ENCODE assay signal across 10 cellular contexts in genomic region chr6:56594699-56595098, GRCh38. TPM values are rescaled to one million over a fixed set of nuclear protein-coding genes. Genes with fewer than 3 reads are reported as not detected.
DNase-seq lines count a peak whose midpoint lies in the region; ATAC-seq, FAIRE-seq and TF ChIP-seq lines count a peak whose summit lies in the region.
"Had no signal": no experiment of that assay in that cellular context is flagged by ENCODE, and none has a peak within 500 bp of the region (broad histone marks: within the 10 kb centered on the region; RNA-seq: fewer than 3 reads in every experiment).

No MANE protein-coding gene starts in this region.

- H3K36me3 ChIP-seq in CD4-positive, CD25-positive, alpha-beta regulatory T cell (ENCODE audit: control insufficient read depth, insufficient read depth, low read length): no peaks in the 10 kb centered on the region
- H3K36me3 ChIP-seq in endothelial cell of umbilical vein (ENCODE audit: control insufficient read depth in 2 of 2, extremely low read depth in 1 of 2, insufficient read depth in 2 of 2, low read length in 2 of 2) (peaks cover 13 to 15% of the 10 kb centered on the region in 2 experiments), WERI-Rb-1 (peaks cover 90% of the 10 kb centered on the region)

- no peaks in the 10 kb centered on the region for H4K20me1 ChIP-seq in endothelial cell of umbilical vein (replicated peaks; ENCODE audit: control insufficient read depth, extremely low read depth, insufficient read depth, low read length)

- BruUV-seq in endothelial cell of umbilical vein (replicated peaks; lab: Mats Ljungman, UMichigan): no TSS peak

- no peaks in the 10 kb centered on the region for H3K27me3 Mint-ChIP-seq in CD4-positive, CD25-positive, alpha-beta regulatory T cell

- POLR2A ChIA-PET in endothelial cell of umbilical vein (lab: Charles Lee): no interaction called here

- H3K9me3 Mint-ChIP-seq in CD4-positive, CD25-positive, alpha-beta regulatory T cell: peaks cover 0 to 2% (median 0%) of the 10 kb centered on the region in 7 donors

- H3K4me3 Mint-ChIP-seq in CD4-positive, CD25-positive, alpha-beta regulatory T cell: no peak overlapping the region

- FAIRE-seq in endothelial cell of umbilical vein (lab: Jason Lieb, UNC): no peak
- FAIRE-seq: H54 had no signal

- H3K9me3 ChIP-seq in CD4-positive, CD25-positive, alpha-beta regulatory T cell (ENCODE audit: control insufficient read depth in 2 of 2, low read length in 2 of 2): no peaks in the 10 kb centered on the region
- H3K9me3 ChIP-seq in endothelial cell of umbilical vein (replicated peaks; ENCODE audit: control insufficient read depth, insufficient read depth, low read length): no peaks in the 10 kb centered on the region
- H3K9me3 ChIP-seq in WERI-Rb-1 (ENCODE audit: severe bottlenecking): no peaks in the 10 kb centered on the region

- no peaks in the 10 kb centered on the region for H3K9me1 ChIP-seq in endothelial cell of umbilical vein (replicated peaks; ENCODE audit: control insufficient read depth, extremely low read depth, insufficient read depth, low read length)

- H3K9ac ChIP-seq in endothelial cell of umbilical vein (replicated peaks; ENCODE audit: extremely low read depth, insufficient read depth, low read length): no peak overlapping the region

- H3K27me3 ChIP-seq in CD4-positive, CD25-positive, alpha-beta regulatory T cell (ENCODE audit: control insufficient read depth, insufficient read depth, low read length): no peaks in the 10 kb centered on the region
- H3K27me3 ChIP-seq in endothelial cell of umbilical vein (ENCODE audit: control insufficient read depth in 2 of 2, insufficient read depth in 2 of 2, low read length in 2 of 2) (no peaks in the 10 kb centered on the region), WERI-Rb-1 (ENCODE audit: insufficient read depth, low read depth, severe bottlenecking) (no peaks in the 10 kb centered on the region)

- ATAC-seq in CD4-positive, CD25-positive, alpha-beta regulatory T cell (ENCODE audit: low read depth in 2 of 2): peak; percentile 12 to 35
- ATAC-seq in HG02970 (IDR thresholded peaks at IDR 0.05; ENCODE audit: low FRiP score, unreplicated experiment) (no peak), GM21717 (IDR thresholded peaks at IDR 0.05; ENCODE audit: unreplicated experiment) (no peak)

- peaks cover 6% of the 10 kb centered on the region for H3K4me1 ChIP-seq in CD4-positive, CD25-positive, alpha-beta regulatory T cell (ENCODE audit: control insufficient read depth, insufficient read depth, low read length, poor library complexity, severe bottlenecking)
- no peaks in the 10 kb centered on the region for H3K4me1 ChIP-seq in endothelial cell of umbilical vein (ENCODE audit: control insufficient read depth, extremely low read depth, insufficient read depth, low read length)

- no peak overlapping the region for H2AFZ ChIP-seq in endothelial cell of umbilical vein (ENCODE audit: low read depth, low read length)

- no peak for TF ChIP-seq POLR2A in endothelial cell of umbilical vein (IDR thresholded peaks at IDR 0.05; ENCODE audit: low read depth, low read length)

- H3K4me3 ChIP-seq in CD4-positive, CD25-positive, alpha-beta regulatory T cell (ENCODE audit: low read depth, low read length): no peak overlapping the region
- no peak overlapping the region for H3K4me3 ChIP-seq in GM12864 (ENCODE audit: low read depth, low read length)
- H3K4me3 ChIP-seq in endothelial cell of umbilical vein (replicated peaks in 1 of 3; ENCODE audit: insufficient read depth in 1 of 3, low read depth in 1 of 3, low read length in 3 of 3): no peak overlapping the region
- no peak overlapping the region for H3K4me3 ChIP-seq in WERI-Rb-1 (ENCODE audit: low read depth, low read length)

- peaks cover 0 to 28% (median 21%) of the 10 kb centered on the region in 4 donors for H3K4me1 Mint-ChIP-seq in CD4-positive, CD25-positive, alpha-beta regulatory T cell

- CTCF ChIA-PET in endothelial cell of umbilical vein (lab: Charles Lee): interaction anchor here (0.6 to 5.6 kb wide), 33 partner anchors 9 to 616 kb away, joined by 3 to 110 read pairs (median 7); no protein-coding TSS in a partner anchor

- H3K36me3 Mint-ChIP-seq in CD4-positive, CD25-positive, alpha-beta regulatory T cell: no peaks in the 10 kb centered on the region
- H3K36me3 Mint-ChIP-seq: activated CD8-positive, alpha-beta memory T cell treated with anti-CD3 and anti-CD28 coated beads, Interleukin-2, amount 10 ng/mL, durations not matched to agents 7 days and 5 days had no signal

- TF ChIP-seq CTCF in GM12864 (IDR thresholded peaks at IDR 0.05; ENCODE audit: low read depth, low read length, missing control alignments): no peak
- TF ChIP-seq CTCF in endothelial cell of umbilical vein (IDR thresholded peaks at IDR 0.05; ENCODE audit: extremely low read depth in 1 of 2, insufficient read depth in 1 of 2, low read depth in 1 of 2, low read length in 2 of 2): no peak
- no peak for TF ChIP-seq CTCF in WERI-Rb-1 (IDR thresholded peaks at IDR 0.05; ENCODE audit: low read depth, low read length)

- dilution Hi-C loops in endothelial cell of umbilical vein (cut with MboI; ENCODE audit: extremely low pct_ligation_motif_present, low sequenced_read_pairs): no loop called here

- no peaks in the 10 kb centered on the region for H3K79me2 ChIP-seq in endothelial cell of umbilical vein (ENCODE audit: control insufficient read depth, insufficient read depth, low read length)

- intact Hi-C loops in endothelial cell of umbilical vein (cut with micrococcal nuclease): loop anchor here (10.0 kb wide), 2 partner anchors 610 to 1320 kb away; no protein-coding TSS in a partner anchor

- H3K27ac Mint-ChIP-seq in CD4-positive, CD25-positive, alpha-beta regulatory T cell: peak overlapping the region in 1 of 3 donors; percentile 34

- no peak overlapping the region for H3K27ac ChIP-seq in CD4-positive, CD25-positive, alpha-beta regulatory T cell (ENCODE audit: insufficient read depth, low read length, poor library complexity, severe bottlenecking)
- no peak overlapping the region for H3K27ac ChIP-seq in endothelial cell of umbilical vein (ENCODE audit: insufficient read depth, low read depth, low read length)
- no peak overlapping the region for H3K27ac ChIP-seq in WERI-Rb-1

- peak in 2 of 3 donors; percentile 15 to 17 for DNase-seq in CD4-positive, CD25-positive, alpha-beta regulatory T cell
- DNase-seq in GM12864 (ENCODE audit: low read depth) (peak; percentile 26), NCI-H345 (lab: John Stamatoyannopoulos, UW) (peak; percentile 80), endothelial cell of umbilical vein (ENCODE audit: low read depth, low spot score) (peak; percentile 10), WERI-Rb-1 (no peak), NOMO-1 treated with dmso at 0.1 percent for 144 hours (lab: John Stamatoyannopoulos, UW; ENCODE audit: unreplicated experiment) (no peak)

- H3K4me2 ChIP-seq in endothelial cell of umbilical vein (ENCODE audit: insufficient read depth, low read length): no peak overlapping the region

TF ChIP-seq in endothelial cell of umbilical vein, 7 proteins besides CTCF, POLR2A, EP300 and RAD21:
- TF ChIP-seq POLR2AphosphoS5 (IDR thresholded peaks at IDR 0.05; ENCODE audit: insufficient read depth, low read depth, low read length) (no peak), MAX (IDR thresholded peaks at IDR 0.05; ENCODE audit: insufficient read depth, insufficient read length) (no peak), MYC (IDR thresholded peaks at IDR 0.05; ENCODE audit: low read depth, low read length) (no peak), FOS (IDR thresholded peaks at IDR 0.05; ENCODE audit: borderline replicate concordance, insufficient read depth, low read length) (no peak), JUN (IDR thresholded peaks at IDR 0.05; ENCODE audit: borderline replicate concordance, insufficient read depth, insufficient read length, low read depth) (no peak), GATA2 (IDR thresholded peaks at IDR 0.05; ENCODE audit: insufficient read depth, insufficient read length, low read depth, low read length) (no peak), EZH2 (IDR thresholded peaks at IDR 0.05; ENCODE audit: borderline replicate concordance, low read depth, low read length, severe bottlenecking) (no peak)
TF ChIP-seq in endothelial cell of umbilical vein: peak in this region for 0.

RNA-seq across cellular contexts. Expression of gene DST, which starts 48.0 kb away (rescaled TPM):
- 3.8 TPM for total RNA-seq in CD4-positive, CD25-positive, alpha-beta regulatory T cell
- 1 to 10 TPM in 1 of 4 donors, under 1 TPM in 1, not detected in 2; 0.30 to 1.2 TPM for polyA plus RNA-seq in CD4-positive, CD25-positive, alpha-beta regulatory T cell
- 206 and 253 TPM in 2 replicates for total RNA-seq in endothelial cell of umbilical vein
- polyA plus RNA-seq in endothelial cell of umbilical vein: 62.3 and 70.2 TPM in 2 replicates
- 37.1 and 41.0 TPM in 2 replicates for polyA plus RNA-seq in endothelial cell of umbilical vein (2011; cell fraction: cytosol; rRNA removed)
- 386 and 476 TPM in 2 replicates for polyA plus RNA-seq in endothelial cell of umbilical vein (2011; cell fraction: nucleus; rRNA removed)
- 110 and 119 TPM in 2 replicates for polyA plus RNA-seq in endothelial cell of umbilical vein (2012)
- 406 and 457 TPM in 2 replicates for polyA minus RNA-seq in endothelial cell of umbilical vein
- polyA minus RNA-seq in endothelial cell of umbilical vein (2011; cell fraction: cytosol; rRNA and poly(A)+ RNA removed): 27.3 TPM
- 1,287 and 1,746 TPM in 2 replicates for polyA minus RNA-seq in endothelial cell of umbilical vein (2011; cell fraction: nucleus; rRNA and poly(A)+ RNA removed)

Comparison
In these comparisons a context has a peak if more than half of its experiments do, and no peak if none do; other contexts are left out.
1. ATAC-seq: peak in CD4-positive, CD25-positive, alpha-beta regulatory T cell (2 of 2); none in HG02970 (single experiment) and GM21717 (single experiment).
2. DNase-seq: peak in CD4-positive, CD25-positive, alpha-beta regulatory T cell (2 of 3), GM12864 (single experiment), NCI-H345 (single experiment) and endothelial cell of umbilical vein (single experiment); none in WERI-Rb-1 (single experiment) and NOMO-1 treated with dmso at 0.1 percent for 144 hours (single experiment).
3. RNA of gene DST, which starts 48.0 kb away (total RNA-seq): 206 to 253 TPM in endothelial cell of umbilical vein; 3.8 TPM in CD4-positive, CD25-positive, alpha-beta regulatory T cell (single experiment); every median in the first group is over 10 times any median in the second.